15 cellular contexts compared by ENCODE assay signal in the genomic region with DNA sequence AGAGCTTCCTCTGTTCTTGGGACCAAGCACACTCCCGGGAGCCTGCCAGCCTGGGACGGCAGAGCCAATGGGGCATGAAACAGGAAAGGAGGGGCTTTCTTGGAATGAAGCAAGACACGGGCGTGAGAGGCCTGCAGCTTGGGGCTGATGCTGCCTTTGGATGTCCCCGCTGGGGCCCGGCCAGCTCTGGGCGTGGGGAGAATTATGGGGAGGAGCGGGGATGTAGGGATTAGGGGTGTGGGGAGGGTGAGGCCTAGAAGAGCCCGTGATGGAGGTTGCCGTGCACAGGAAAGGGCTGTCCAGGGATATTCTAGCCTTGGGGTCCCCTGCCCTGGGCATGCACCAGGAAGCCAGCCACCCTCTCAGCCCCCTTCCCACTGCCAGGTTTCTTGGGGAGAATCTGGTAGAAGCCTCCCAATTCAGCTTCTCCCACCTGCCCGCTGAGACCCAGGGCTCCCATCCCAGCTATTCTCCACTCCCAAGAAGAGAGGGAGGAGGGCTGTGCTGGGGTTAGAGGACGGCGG. TPM values are rescaled to one million over a fixed set of nuclear protein-coding genes. Genes with fewer than 3 reads are reported as not detected.
DNase-seq lines count a peak whose midpoint lies in the region; ATAC-seq, FAIRE-seq and TF ChIP-seq lines count a peak whose summit lies in the region.
"Had no signal": no experiment of that assay in that cellular context is flagged by ENCODE, and none has a peak within 500 bp of the region (broad histone marks: within the 10 kb centered on the region; RNA-seq: fewer than 3 reads in every experiment).

No MANE protein-coding gene starts in this region.

- ATAC-seq in DND-41 (ENCODE audit: insufficient read depth, low read depth) = no peak
- no peak for ATAC-seq in HG03469 (IDR thresholded peaks at IDR 0.05; ENCODE audit: unreplicated experiment)
- no peak for ATAC-seq in stimulated activated naive CD8-positive, alpha-beta T cell treated with anti-CD3 and anti-CD28 coated beads, Interleukin-15, amount 100 ng/mL, for 72 hours

- H3K4me1 ChIP-seq in DND-41 (ENCODE audit: insufficient read depth, low read length) (peaks cover 7% of the 10 kb centered on the region), KMS-11 (ENCODE audit: low read depth, poor library complexity, severe bottlenecking) (peaks cover 8% of the 10 kb centered on the region), endothelial cell of umbilical vein (ENCODE audit: control insufficient read depth, extremely low read depth, insufficient read depth, low read length) (peaks cover 2% of the 10 kb centered on the region)
- H3K4me1 ChIP-seq: pancreas had no signal

- H3K4me3 ChIP-seq in DND-41 (ENCODE audit: low read depth in 1 of 2, low read length in 2 of 2) (no peak overlapping the region), KMS-11 (IDR thresholded peaks at IDR 0.05; ENCODE audit: insufficient read depth, low read depth, low read length) (no peak overlapping the region), endothelial cell of umbilical vein (replicated peaks in 1 of 3; ENCODE audit: insufficient read depth in 1 of 3, low read depth in 1 of 3, low read length in 3 of 3) (no peak overlapping the region)
- H3K4me3 ChIP-seq: mucosa of descending colon, uterus had no signal

- dilution Hi-C loops in endothelial cell of umbilical vein (cut with MboI; ENCODE audit: extremely low pct_ligation_motif_present, low sequenced_read_pairs) = no loop called here

- CTCF ChIA-PET in endothelial cell of umbilical vein (lab: Charles Lee) = interaction anchor here (0.6 to 4.2 kb wide), 27 partner anchors 11 to 469 kb away, joined by 3 to 188 read pairs (median 6); a partner anchor contains a TSS

- TF ChIP-seq POLR2A in endothelial cell of umbilical vein (IDR thresholded peaks at IDR 0.05; ENCODE audit: low read depth, low read length) = no peak

- no peaks in the 10 kb centered on the region for H4K20me1 ChIP-seq in DND-41 (ENCODE audit: insufficient read depth, low read length)
- no peaks in the 10 kb centered on the region for H4K20me1 ChIP-seq in KMS-11 (ENCODE audit: insufficient read depth)
- H4K20me1 ChIP-seq in endothelial cell of umbilical vein (replicated peaks; ENCODE audit: control insufficient read depth, extremely low read depth, insufficient read depth, low read length) = no peaks in the 10 kb centered on the region

- H3K27me3 ChIP-seq in DND-41 (ENCODE audit: insufficient read depth, low read length, poor library complexity) (no peaks in the 10 kb centered on the region), KMS-11 (ENCODE audit: insufficient read depth, low read depth) (no peaks in the 10 kb centered on the region; the same call in 1 of the 2 replicates), endothelial cell of umbilical vein (ENCODE audit: control insufficient read depth in 2 of 2, insufficient read depth in 2 of 2, low read length in 2 of 2) (no peaks in the 10 kb centered on the region)
- H3K27me3 ChIP-seq: pancreas, uterus had no signal

- H3K9me3 ChIP-seq in DND-41 (ENCODE audit: insufficient read depth, low read length, severe bottlenecking) (no peaks in the 10 kb centered on the region), endothelial cell of umbilical vein (replicated peaks; ENCODE audit: control insufficient read depth, insufficient read depth, low read length) (no peaks in the 10 kb centered on the region)
- H3K9me3 ChIP-seq: mucosa of descending colon, pancreas, uterus had no signal

- POLR2A ChIA-PET in endothelial cell of umbilical vein (lab: Charles Lee) = no interaction called here

- H3K36me3 ChIP-seq in DND-41 (ENCODE audit: insufficient read depth, low read length) = no peaks in the 10 kb centered on the region
- H3K36me3 ChIP-seq in KMS-11 (ENCODE audit: insufficient read depth) = no peaks in the 10 kb centered on the region
- H3K36me3 ChIP-seq in endothelial cell of umbilical vein (ENCODE audit: control insufficient read depth in 2 of 2, extremely low read depth in 1 of 2, insufficient read depth in 2 of 2, low read length in 2 of 2) = no peaks in the 10 kb centered on the region
- H3K36me3 ChIP-seq: pancreas, uterus, WERI-Rb-1 had no signal

- peaks cover 8% of the 10 kb centered on the region for H3K27me3 Mint-ChIP-seq in stimulated activated naive CD8-positive, alpha-beta T cell treated with anti-CD3 and anti-CD28 coated beads, Interleukin-15, amount 100 ng/mL, for 72 hours
- peaks cover 14% of the 10 kb centered on the region for H3K27me3 Mint-ChIP-seq in mesothelial cell of epicardium (ENCODE audit: low read depth)

- no TSS peak for BruUV-seq in endothelial cell of umbilical vein (replicated peaks; lab: Mats Ljungman, UMichigan)

- H3K9me1 ChIP-seq in endothelial cell of umbilical vein (replicated peaks; ENCODE audit: control insufficient read depth, extremely low read depth, insufficient read depth, low read length) = no peaks in the 10 kb centered on the region

- no peak overlapping the region for H3K4me2 ChIP-seq in DND-41 (ENCODE audit: insufficient read depth, low read length)
- no peak overlapping the region; the same call in 1 of the 2 replicates for H3K4me2 ChIP-seq in KMS-11
- no peak overlapping the region for H3K4me2 ChIP-seq in endothelial cell of umbilical vein (ENCODE audit: insufficient read depth, low read length)

- no peaks in the 10 kb centered on the region for H3K9me3 Mint-ChIP-seq in stimulated activated naive CD8-positive, alpha-beta T cell treated with anti-CD3 and anti-CD28 coated beads, Interleukin-15, amount 100 ng/mL, for 72 hours
- H3K9me3 Mint-ChIP-seq in mesothelial cell of epicardium = no peaks in the 10 kb centered on the region

- intact Hi-C loops in endothelial cell of umbilical vein (cut with micrococcal nuclease) = loop anchor here (1.0 kb wide), 4 partner anchors 59 to 240 kb away; no protein-coding TSS in a partner anchor

- H3K27ac ChIP-seq in DND-41 (ENCODE audit: low read length) = no peak overlapping the region
- H3K27ac ChIP-seq in KMS-11 = no peak overlapping the region
- H3K27ac ChIP-seq in endothelial cell of umbilical vein (ENCODE audit: insufficient read depth, low read depth, low read length) = no peak overlapping the region
- H3K27ac ChIP-seq: pancreas, uterus had no signal

- FAIRE-seq in endothelial cell of umbilical vein (lab: Jason Lieb, UNC) = no peak
- FAIRE-seq: G401.6, islet of Langerhans, pancreas had no signal

- no peaks in the 10 kb centered on the region for H3K36me3 Mint-ChIP-seq in mesothelial cell of epicardium

- H3K4me1 Mint-ChIP-seq in stimulated activated naive CD8-positive, alpha-beta T cell treated with anti-CD3 and anti-CD28 coated beads, Interleukin-15, amount 100 ng/mL, for 72 hours = peaks cover 22% of the 10 kb centered on the region
- peaks cover 4% of the 10 kb centered on the region for H3K4me1 Mint-ChIP-seq in mesothelial cell of epicardium

- H3K9ac ChIP-seq in DND-41 (ENCODE audit: low read depth, low read length) (no peak overlapping the region), KMS-11 (no peak overlapping the region), endothelial cell of umbilical vein (replicated peaks; ENCODE audit: extremely low read depth, insufficient read depth, low read length) (no peak overlapping the region)

- H3K27ac Mint-ChIP-seq in stimulated activated naive CD8-positive, alpha-beta T cell treated with anti-CD3 and anti-CD28 coated beads, Interleukin-15, amount 100 ng/mL, for 72 hours = no peak overlapping the region
- H3K27ac Mint-ChIP-seq in mesothelial cell of epicardium = no peak overlapping the region

- H3K79me2 ChIP-seq in DND-41 (ENCODE audit: insufficient read depth, low read length) = no peaks in the 10 kb centered on the region
- no peaks in the 10 kb centered on the region for H3K79me2 ChIP-seq in KMS-11 (ENCODE audit: insufficient read depth, low read depth)
- H3K79me2 ChIP-seq in endothelial cell of umbilical vein (ENCODE audit: control insufficient read depth, insufficient read depth, low read length) = no peaks in the 10 kb centered on the region

- no peak overlapping the region for H3K4me3 Mint-ChIP-seq in stimulated activated naive CD8-positive, alpha-beta T cell treated with anti-CD3 and anti-CD28 coated beads, Interleukin-15, amount 100 ng/mL, for 72 hours
- no peak overlapping the region for H3K4me3 Mint-ChIP-seq in mesothelial cell of epicardium

- peak overlapping the region; percentile 46; the same call in 1 of the 2 replicates for H2AFZ ChIP-seq in DND-41 (ENCODE audit: low read depth, low read length)
- H2AFZ ChIP-seq in KMS-11 (ENCODE audit: low read depth) = peak overlapping the region; percentile 80
- peak overlapping the region; percentile 98 for H2AFZ ChIP-seq in endothelial cell of umbilical vein (ENCODE audit: low read depth, low read length)

- TF ChIP-seq CTCF in DND-41 (IDR thresholded peaks at IDR 0.05; ENCODE audit: borderline replicate concordance, extremely low read depth, low read length, poor library complexity, severe bottlenecking) = no peak
- no peak for TF ChIP-seq CTCF in KMS-11 (conservative IDR thresholded peaks at IDR 0.05; ENCODE audit: low read depth, low read length)
- no peak for TF ChIP-seq CTCF in endothelial cell of umbilical vein (IDR thresholded peaks at IDR 0.05; ENCODE audit: extremely low read depth in 1 of 2, insufficient read depth in 1 of 2, low read depth in 1 of 2, low read length in 2 of 2)
- TF ChIP-seq CTCF in mesothelial cell of epicardium (IDR thresholded peaks at IDR 0.05; ENCODE audit: unreplicated experiment) = no peak

- DNase-seq in DND-41 (no peak), endothelial cell of umbilical vein (ENCODE audit: low read depth, low spot score) (no peak), renal cortical epithelial cell (ENCODE audit: low read depth) (peak; percentile 26), NCI-H1436 (lab: John Stamatoyannopoulos, UW) (no peak), mesothelial cell of epicardium (ENCODE audit: low spot score in 2 of 2, unreplicated experiment in 2 of 2) (no peak)
- no peak for DNase-seq in stimulated activated naive CD8-positive, alpha-beta T cell treated with anti-CD3 and anti-CD28 coated beads, Interleukin-15, amount 100 ng/mL, for 72 hours
- DNase-seq: cortex of kidney had no signal

TF ChIP-seq in endothelial cell of umbilical vein, 7 proteins besides CTCF, POLR2A, EP300 and RAD21 (continues in another document):
- TF ChIP-seq FOS (IDR thresholded peaks at IDR 0.05; ENCODE audit: borderline replicate concordance, insufficient read depth, low read length) (no peak), JUN (IDR thresholded peaks at IDR 0.05; ENCODE audit: borderline replicate concordance, insufficient read depth, insufficient read length, low read depth) (no peak)

RNA-seq across cellular contexts. Expression of a gene that starts 20.1 kb away (rescaled TPM):
- 2.0 and 2.1 TPM in 2 replicates for total RNA-seq in endothelial cell of umbilical vein
- polyA plus RNA-seq in endothelial cell of umbilical vein = 1.7 and 2.1 TPM in 2 replicates
- polyA plus RNA-seq in endothelial cell of umbilical vein (2011; cell fraction: cytosol; rRNA removed) = 1.8 and 2.1 TPM in 2 replicates
- polyA plus RNA-seq in endothelial cell of umbilical vein (2011; cell fraction: nucleus; rRNA removed) = 0.93 and 0.97 TPM in 2 replicates
- 0.43 and 1.4 TPM in 2 replicates for polyA plus RNA-seq in endothelial cell of umbilical vein (2012)
- polyA minus RNA-seq in endothelial cell of umbilical vein = 1.7 and 2.2 TPM in 2 replicates
- polyA minus RNA-seq in endothelial cell of umbilical vein (2011; cell fraction: cytosol; rRNA and poly(A)+ RNA removed) = not detected
- polyA minus RNA-seq in endothelial cell of umbilical vein (2011; cell fraction: nucleus; rRNA and poly(A)+ RNA removed) = 0.29 and 0.72 TPM in 2 replicates
- total RNA-seq in renal cortical epithelial cell = 0.10 TPM in 1 of 2 replicates, not detected in the other
- 0.82 to 0.88 TPM (median 0.83 TPM) in 3 replicates for total RNA-seq in mesothelial cell of epicardium

Comparison
In these comparisons a context has a peak if more than half of its experiments do, and no peak if none do; other contexts are left out.
1. H2AFZ ChIP-seq: peak in every context shown above with its lines; median percentile 98 in endothelial cell of umbilical vein; 80 in KMS-11; 46 in DND-41.